In genomic region chr1:12467570-12468286, GRCh38 we compare ENCODE assay signal across 22 cellular contexts.
DNase-seq lines count a peak whose midpoint lies in the region; ATAC-seq and TF ChIP-seq lines count a peak whose summit lies in the region.
"Had no signal": no experiment of that assay in that cellular context is flagged by ENCODE, and none has a peak within 500 bp of the region (broad histone marks: within the 10 kb centered on the region; RNA-seq: fewer than 3 reads in every experiment).

No MANE protein-coding gene starts in this region.

- no peak for DNase-seq in activated naive CD8-positive, alpha-beta T cell treated with anti-CD3 and anti-CD28 coated beads, Interleukin-2, amount 10 ng/mL, durations not matched to agents 7 days and 5 days
- DNase-seq in natural killer cell (no peak), left lung (no peak), hepatic stellate cell (ENCODE audit: low spot score) (no peak), superior temporal gyrus (ENCODE audit: extremely low spot score) (no peak)
- DNase-seq: activated CD8-positive, alpha-beta memory T cell treated with anti-CD3 and anti-CD28 coated beads for 24 hours; activated effector memory CD4-positive, alpha-beta T cell treated with Interleukin-2 at 50 U/mL for 16 hours; CD8-positive, alpha-beta memory T cell; DMS79; dorsolateral prefrontal cortex; mesenchymal stem cell; naive B cell; NCI-H1105 treated with DMSO at 0.1 percent for 48 hours; NCI-H510A; stimulated activated naive CD4-positive, alpha-beta T cell treated with Interleukin-2 at 50 U/mL for 16 hours; transverse colon had no signal

- no peaks in the 10 kb centered on the region for H4K20me1 ChIP-seq in BLaER1

- no peak overlapping the region for H3K4me3 ChIP-seq in BLaER1
- no peak overlapping the region for H3K4me3 ChIP-seq in HEK293 (ENCODE audit: low read depth, low read length)
- no peak overlapping the region for H3K4me3 ChIP-seq in left lung
- H3K4me3 ChIP-seq: dorsolateral prefrontal cortex, SJSA1, transverse colon had no signal

- H3K9ac ChIP-seq in BLaER1, result no peak overlapping the region

- no peaks in the 10 kb centered on the region for H3K9me3 Mint-ChIP-seq in activated naive CD8-positive, alpha-beta T cell treated with anti-CD3 and anti-CD28 coated beads, Interleukin-2, amount 10 ng/mL, durations not matched to agents 7 days and 5 days
- H3K9me3 Mint-ChIP-seq in natural killer cell, result no peaks in the 10 kb centered on the region
- H3K9me3 Mint-ChIP-seq: CD8-positive, alpha-beta memory T cell; central memory CD8-positive, alpha-beta T cell had no signal

- no peaks in the 10 kb centered on the region for H3K27me3 Mint-ChIP-seq in activated naive CD8-positive, alpha-beta T cell treated with anti-CD3 and anti-CD28 coated beads, Interleukin-2, amount 10 ng/mL, durations not matched to agents 7 days and 5 days
- no peaks in the 10 kb centered on the region for H3K27me3 Mint-ChIP-seq in natural killer cell (ENCODE audit: low read depth in 2 of 2)
- H3K27me3 Mint-ChIP-seq: CD8-positive, alpha-beta memory T cell; central memory CD8-positive, alpha-beta T cell; naive B cell had no signal

- POLR2A ChIA-PET in HEK293 (lab: Yijun Ruan, JAX), result no interaction called here
- POLR2A ChIA-PET in activated naive CD8-positive, alpha-beta T cell treated with anti-CD3 and anti-CD28 coated beads, Interleukin-2, amount 10 ng/mL, durations not matched to agents 7 days and 5 days (lab: Charles Lee), result interaction anchor here (1.3 kb wide), 1 partner anchor 11 kb away, joined by 3 read pairs; no protein-coding TSS in a partner anchor

- intact Hi-C loops in natural killer cell (cut with micrococcal nuclease), result no loop called here
- intact Hi-C loops in left lung (cut with DNase I), result no loop called here

- H3K27me3 ChIP-seq in BLaER1, result no peaks in the 10 kb centered on the region
- H3K27me3 ChIP-seq in left lung, result no peaks in the 10 kb centered on the region
- H3K27me3 ChIP-seq: dorsolateral prefrontal cortex, SJSA1, transverse colon had no signal

- peaks cover 45% of the 10 kb centered on the region for H3K4me1 Mint-ChIP-seq in activated naive CD8-positive, alpha-beta T cell treated with anti-CD3 and anti-CD28 coated beads, Interleukin-2, amount 10 ng/mL, durations not matched to agents 7 days and 5 days
- peaks cover 44 to 48% of the 10 kb centered on the region in 2 donors for H3K4me1 Mint-ChIP-seq in natural killer cell

- peak overlapping the region; percentile 21 for H3K4me3 Mint-ChIP-seq in activated naive CD8-positive, alpha-beta T cell treated with anti-CD3 and anti-CD28 coated beads, Interleukin-2, amount 10 ng/mL, durations not matched to agents 7 days and 5 days
- peak overlapping the region; percentile 77 for H3K4me3 Mint-ChIP-seq in natural killer cell
- H3K4me3 Mint-ChIP-seq: CD8-positive, alpha-beta memory T cell; central memory CD8-positive, alpha-beta T cell; naive B cell had no signal

- peak overlapping the region; percentile 35 for H3K27ac Mint-ChIP-seq in activated naive CD8-positive, alpha-beta T cell treated with anti-CD3 and anti-CD28 coated beads, Interleukin-2, amount 10 ng/mL, durations not matched to agents 7 days and 5 days
- H3K27ac Mint-ChIP-seq in natural killer cell, result peak overlapping the region; percentile 75 to 78

- H3K36me3 ChIP-seq in BLaER1 (peaks cover 47% of the 10 kb centered on the region), HEK293 (ENCODE audit: control insufficient read depth in 2 of 2, insufficient read depth in 1 of 2, low read length in 2 of 2) (peaks cover 0 to 13% of the 10 kb centered on the region in 2 experiments; a peak in 1 of 3 replicates), left lung (peaks cover 0 to 19% of the 10 kb centered on the region in 2 donors)
- H3K36me3 ChIP-seq: SJSA1, transverse colon had no signal

- peaks cover 51% of the 10 kb centered on the region for H3K4me1 ChIP-seq in BLaER1
- H3K4me1 ChIP-seq in HEK293 (ENCODE audit: control insufficient read depth, insufficient read depth, low read length), result peaks cover 7% of the 10 kb centered on the region
- H3K4me1 ChIP-seq in left lung, result peaks cover 15 to 21% of the 10 kb centered on the region in 2 donors

- H3K27ac ChIP-seq in BLaER1 (no peak overlapping the region), HEK293 (ENCODE audit: extremely low read depth, low read depth, low read length) (no peak overlapping the region), left lung (no peak overlapping the region)
- H3K27ac ChIP-seq: dorsolateral prefrontal cortex, SJSA1, transverse colon had no signal

- no peak for TF ChIP-seq CTCF in HEK293 (tag by site-specific recombination; IDR thresholded peaks at IDR 0.05)
- TF ChIP-seq CTCF in natural killer cell (IDR thresholded peaks at IDR 0.05), result no peak
- TF ChIP-seq CTCF in left lung (IDR thresholded peaks at IDR 0.05), result no peak

- peaks cover 39% of the 10 kb centered on the region for H3K36me3 Mint-ChIP-seq in activated naive CD8-positive, alpha-beta T cell treated with anti-CD3 and anti-CD28 coated beads, Interleukin-2, amount 10 ng/mL, durations not matched to agents 7 days and 5 days
- peaks cover 11% of the 10 kb centered on the region for H3K36me3 Mint-ChIP-seq in natural killer cell

- CTCF ChIA-PET in HEK293 (lab: Yijun Ruan, JAX), result interaction anchor here (1.1 kb wide), 1 partner anchor 11 kb away, joined by 3 read pairs; no protein-coding TSS in a partner anchor

- no peaks in the 10 kb centered on the region; the same call in 1 of the 2 replicates for H3K9me3 ChIP-seq in BLaER1
- no peaks in the 10 kb centered on the region for H3K9me3 ChIP-seq in HEK293 (ENCODE audit: control insufficient read depth, insufficient read depth, low read depth, low read length)
- H3K9me3 ChIP-seq in left lung, result no peaks in the 10 kb centered on the region
- H3K9me3 ChIP-seq: SJSA1, transverse colon had no signal

- ATAC-seq in activated naive CD8-positive, alpha-beta T cell treated with anti-CD3 and anti-CD28 coated beads, Interleukin-2, amount 10 ng/mL, durations not matched to agents 7 days and 5 days (ENCODE audit: low read depth), result no peak
- ATAC-seq in natural killer cell (no peak), left lung (no peak), HG03095 (IDR thresholded peaks at IDR 0.05; ENCODE audit: unreplicated experiment) (no peak)
- ATAC-seq: Panc1 had no signal

- peak overlapping the region; percentile 30 for H3K4me2 ChIP-seq in BLaER1

TF ChIP-seq in HEK293, 187 proteins besides CTCF, POLR2A, EP300 and RAD21:
- no peak for TF ChIP-seq ZNF292 (tag by site-specific recombination; IDR thresholded peaks at IDR 0.05; ENCODE audit: borderline replicate concordance, low read depth)
- TF ChIP-seq ZNF133 (tag by site-specific recombination; IDR thresholded peaks at IDR 0.05), result peak; percentile 93
